ENCODE assay signal across 11 cellular contexts in the genomic region with DNA sequence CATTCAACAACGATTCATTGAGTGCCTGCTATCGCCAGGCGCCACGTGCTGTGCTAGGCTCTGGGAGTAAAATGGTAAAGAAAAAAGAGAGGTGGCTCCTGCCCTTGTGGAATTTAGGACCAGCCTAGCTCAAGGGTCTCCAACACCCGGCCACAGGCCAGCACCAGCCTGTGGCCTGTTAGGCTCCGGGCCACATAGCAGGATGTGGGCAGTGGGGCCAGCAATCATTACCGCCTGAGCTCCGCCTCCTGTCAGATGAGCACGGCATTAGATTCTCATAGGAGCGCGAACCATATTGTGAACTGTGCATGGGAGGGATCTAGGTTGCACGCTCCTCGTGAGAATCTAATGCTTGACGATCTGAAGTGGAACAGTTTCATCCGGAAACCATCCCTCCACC. TPM values are rescaled to one million over a fixed set of nuclear protein-coding genes. Genes with fewer than 3 reads are reported as not detected.
DNase-seq lines count a peak whose midpoint lies in the region; ATAC-seq, FAIRE-seq and TF ChIP-seq lines count a peak whose summit lies in the region.
"Had no signal": no experiment of that assay in that cellular context is flagged by ENCODE, and none has a peak within 500 bp of the region (broad histone marks: within the 10 kb centered on the region; RNA-seq: fewer than 3 reads in every experiment).

No MANE protein-coding gene starts in this region.

- CTCF ChIA-PET in Caco-2 (lab: Charles Lee) (interaction anchor here (0.6 to 2.9 kb wide), 4 partner anchors 10 to 76 kb away, joined by 3 to 31 read pairs (median 10); a partner anchor contains a TSS), K562 (lab: Yijun Ruan, JAX; ENCODE audit: low intra/inter-chr PET ratio) (no interaction called here)

- H3K79me2 ChIP-seq in K562 (ENCODE audit: control insufficient read depth, insufficient read depth, low read length): peaks cover 8% of the 10 kb centered on the region; the same call in 2 of the 3 replicates

- no peak for FAIRE-seq in K562 (lab: Jason Lieb, UNC)

- H3K9ac ChIP-seq in K562 (ENCODE audit: insufficient read depth in 1 of 2, low read depth in 2 of 2, low read length in 2 of 2): no peak overlapping the region

- H3K27me3 ChIP-seq in CD4-positive, CD25-positive, alpha-beta regulatory T cell (ENCODE audit: control insufficient read depth, insufficient read depth, low read length): no peaks in the 10 kb centered on the region
- no peaks in the 10 kb centered on the region for H3K27me3 ChIP-seq in Caco-2 (replicated peaks; ENCODE audit: control insufficient read depth, insufficient read depth, low read length)
- H3K27me3 ChIP-seq in K562 (ENCODE audit: control insufficient read depth in 2 of 2, insufficient read depth in 2 of 2, low read length in 2 of 2): no peaks in the 10 kb centered on the region

- H3K4me2 ChIP-seq in K562 (ENCODE audit: insufficient read depth, low read length): peak overlapping the region; percentile 96; the same call in 1 of the 2 replicates

- H2AFZ ChIP-seq in K562 (ENCODE audit: low read depth, low read length): peak overlapping the region; percentile 99

- BruUV-seq in Caco-2 (replicated peaks; lab: Mats Ljungman, UMichigan) (no TSS peak), K562 (replicated peaks; lab: Mats Ljungman, UMichigan) (no TSS peak)

- H3K27ac Mint-ChIP-seq in CD4-positive, CD25-positive, alpha-beta regulatory T cell: peak overlapping the region; percentile 96 to 100 (median 100)
- H3K27ac Mint-ChIP-seq in Caco-2 (ENCODE audit: unreplicated experiment) (peak overlapping the region; percentile 82), neural crest cell (ENCODE audit: unreplicated experiment) (no peak overlapping the region)

- H3K36me3 Mint-ChIP-seq in CD4-positive, CD25-positive, alpha-beta regulatory T cell: peaks cover 14% of the 10 kb centered on the region
- H3K36me3 Mint-ChIP-seq in Caco-2 (ENCODE audit: insufficient read depth, unreplicated experiment): peaks cover 39% of the 10 kb centered on the region
- peaks cover 7% of the 10 kb centered on the region for H3K36me3 Mint-ChIP-seq in neural crest cell (ENCODE audit: low read depth)

- H3K27ac ChIP-seq in CD4-positive, CD25-positive, alpha-beta regulatory T cell (ENCODE audit: insufficient read depth, low read length, poor library complexity, severe bottlenecking): peak overlapping the region; percentile 99
- no peak overlapping the region for H3K27ac ChIP-seq in K562 (ENCODE audit: extremely low read depth, low read depth, low read length)

- H3K27me3 Mint-ChIP-seq in CD4-positive, CD25-positive, alpha-beta regulatory T cell: peaks cover 19% of the 10 kb centered on the region
- H3K27me3 Mint-ChIP-seq in Caco-2 (ENCODE audit: insufficient read depth, unreplicated experiment) (peaks cover 3% of the 10 kb centered on the region), neural crest cell (ENCODE audit: low read depth) (peaks cover 10% of the 10 kb centered on the region)

- no peaks in the 10 kb centered on the region for H4K20me1 ChIP-seq in K562 (replicated peaks; ENCODE audit: control insufficient read depth, insufficient read depth, low read length)

- no peak overlapping the region for H3K4me3 ChIP-seq in CD4-positive, CD25-positive, alpha-beta regulatory T cell (ENCODE audit: low read depth, low read length)
- no peak overlapping the region for H3K4me3 ChIP-seq in Caco-2 (ENCODE audit: low read depth, low read length)
- H3K4me3 ChIP-seq in K562: no peak overlapping the region

- H3K4me3 Mint-ChIP-seq in CD4-positive, CD25-positive, alpha-beta regulatory T cell: peak overlapping the region; percentile 91 to 98 (median 96)
- H3K4me3 Mint-ChIP-seq in Caco-2 (ENCODE audit: unreplicated experiment): peak overlapping the region; percentile 76
- H3K4me3 Mint-ChIP-seq in neural crest cell: peak overlapping the region; percentile 88

- H3K4me1 ChIP-seq in CD4-positive, CD25-positive, alpha-beta regulatory T cell (ENCODE audit: control insufficient read depth, insufficient read depth, low read length, poor library complexity, severe bottlenecking): peaks cover 45% of the 10 kb centered on the region
- peaks cover 10% of the 10 kb centered on the region; the same call in 1 of the 2 replicates for H3K4me1 ChIP-seq in Caco-2
- H3K4me1 ChIP-seq in K562 (replicated peaks in 1 of 2; ENCODE audit: control insufficient read depth in 2 of 2, insufficient read depth in 2 of 2, low read length in 2 of 2): peaks cover 11 to 21% of the 10 kb centered on the region in 2 experiments; a peak in 4 of 5 replicates

- no peak for TF ChIP-seq CTCF in Caco-2 (IDR thresholded peaks at IDR 0.05; ENCODE audit: insufficient read depth in 1 of 2, low read depth in 1 of 2, low read length in 1 of 2, severe bottlenecking in 1 of 2, unreplicated experiment in 1 of 2)
- TF ChIP-seq CTCF in K562 (IDR thresholded peaks at IDR 0.05 in 2 of 3, conservative IDR thresholded peaks at IDR 0.05 in 1 of 3; ENCODE audit: insufficient read depth in 2 of 3, low read depth in 1 of 3, low read length in 3 of 3): no peak
- TF ChIP-seq CTCF in neural crest cell (conservative IDR thresholded peaks at IDR 0.05): no peak

- TF ChIP-seq POLR2A in K562 (conservative IDR thresholded peaks at IDR 0.05): no peak

- intact Hi-C loops in Caco-2 (cut with micrococcal nuclease; ENCODE audit: unreplicated experiment) (loop anchor here (5.0 kb wide), 1 partner anchor 36 kb away; no protein-coding TSS in a partner anchor), K562 (cut with micrococcal nuclease) (loop anchor here (2.0 to 5.0 kb wide), 3 partner anchors 41 to 76 kb away; a partner anchor contains a TSS)

- peaks cover 17 to 78% (median 59%) of the 10 kb centered on the region in 4 donors for H3K4me1 Mint-ChIP-seq in CD4-positive, CD25-positive, alpha-beta regulatory T cell
- peaks cover 8% of the 10 kb centered on the region for H3K4me1 Mint-ChIP-seq in Caco-2 (ENCODE audit: low read depth, unreplicated experiment)
- peaks cover 37% of the 10 kb centered on the region for H3K4me1 Mint-ChIP-seq in neural crest cell

- TF ChIP-seq EP300 in K562 (IDR thresholded peaks at IDR 0.05; ENCODE audit: low read length): no peak

- in situ Hi-C loops in K562 (cut with MboI): no loop called here

- 68% methylated on average over 10 of the region's 15 CpGs for WGBS in K562 (ENCODE audit: insufficient coverage, low coverage, missing lambda C conversion rate)

- no peak for TF ChIP-seq RAD21 in K562 (CRISPR knock-in tag; conservative IDR thresholded peaks at IDR 0.05 in 1 of 2, IDR thresholded peaks at IDR 0.05 in 1 of 2)

- no peaks in the 10 kb centered on the region for H3K9me3 ChIP-seq in CD4-positive, CD25-positive, alpha-beta regulatory T cell (ENCODE audit: control insufficient read depth in 2 of 2, low read length in 2 of 2)
- no peaks in the 10 kb centered on the region for H3K9me3 ChIP-seq in Caco-2
- H3K9me3 ChIP-seq in K562 (replicated peaks; ENCODE audit: control insufficient read depth, insufficient read depth, low read depth, low read length): no peaks in the 10 kb centered on the region

- no peak for DNase-seq in CD4-positive, CD25-positive, alpha-beta regulatory T cell
- DNase-seq in Caco-2 (no peak), K562 (ENCODE audit: extremely low read depth in 1 of 4, low spot score in 3 of 4) (no peak), neural crest cell (ENCODE audit: low read depth, low spot score) (no peak), AML-193 (lab: John Stamatoyannopoulos, UW) (no peak), HK-2 (ENCODE audit: unreplicated experiment) (no peak)
- DNase-seq: activated gamma-delta T cell treated with Interleukin-2 at 50 U/mL for 16 hours, cortex of kidney, NCI-H446 had no signal

- peaks cover 11% of the 10 kb centered on the region for H3K36me3 ChIP-seq in CD4-positive, CD25-positive, alpha-beta regulatory T cell (ENCODE audit: control insufficient read depth, insufficient read depth, low read length)
- H3K36me3 ChIP-seq in Caco-2 (ENCODE audit: control insufficient read depth, insufficient read depth, low read length) (no peaks in the 10 kb centered on the region), K562 (ENCODE audit: control insufficient read depth, insufficient read depth, low read length) (peaks cover 15% of the 10 kb centered on the region; the same call in 1 of the 3 replicates)

- POLR2A ChIA-PET in Caco-2 (lab: Charles Lee): interaction anchor here (1.6 to 2.3 kb wide), 5 partner anchors 10 to 92 kb away, joined by 8 to 35 read pairs (median 31); a partner anchor contains a TSS
- POLR2A ChIA-PET in K562 (lab: Yijun Ruan, JAX): interaction anchor here (0.9 to 2.6 kb wide), 5 partner anchors 9 to 133 kb away, joined by 3 to 14 read pairs (median 3); no protein-coding TSS in a partner anchor

- peaks cover 0 to 3% (median 0%) of the 10 kb centered on the region in 7 donors for H3K9me3 Mint-ChIP-seq in CD4-positive, CD25-positive, alpha-beta regulatory T cell
- H3K9me3 Mint-ChIP-seq in Caco-2 (ENCODE audit: unreplicated experiment): no peaks in the 10 kb centered on the region
- H3K9me3 Mint-ChIP-seq in neural crest cell: peaks cover 3% of the 10 kb centered on the region

- no peaks in the 10 kb centered on the region for H3K9me1 ChIP-seq in K562 (ENCODE audit: control insufficient read depth, insufficient read depth, low read length)

- ATAC-seq in CD4-positive, CD25-positive, alpha-beta regulatory T cell (ENCODE audit: low read depth in 2 of 2): no peak
- ATAC-seq in K562 (no peak), GM18517 (IDR thresholded peaks at IDR 0.05; ENCODE audit: unreplicated experiment) (no peak)

RNA-seq across cellular contexts. Expression of a gene that starts 1.5 kb away (rescaled TPM):
- total RNA-seq in CD4-positive, CD25-positive, alpha-beta regulatory T cell: 6,542 TPM
- not detected for polyA plus RNA-seq in CD4-positive, CD25-positive, alpha-beta regulatory T cell
- total RNA-seq in Caco-2 (2022): 10,161 and 10,726 TPM in 2 replicates
- total RNA-seq in K562 (2011; cell fraction: chromatin; rRNA removed; ENCODE audit: low replicate concordance): 2,409 and 13,688 TPM in 2 replicates
- 206,583 and 250,153 TPM in 2 replicates for total RNA-seq in K562 (2011; cell fraction: nucleolus; rRNA removed)
- total RNA-seq in K562 (2011; cell fraction: nucleoplasm; rRNA removed): 28,297 and 120,670 TPM in 2 replicates
- 32,097 and 89,974 TPM in 2 replicates for total RNA-seq in K562 (2014; rRNA removed)
- 175 and 799 TPM in 2 replicates for total RNA-seq in K562 (2014; rRNA removed; fragmentation: Illumina TruSeq; extraction: Trizol)
- total RNA-seq in K562 (2015; rRNA removed; fragmentation: Illumina TruSeq; extraction: Trizol): 29,003 and 31,020 TPM in 2 replicates
- 25,789 and 26,070 TPM in 2 replicates for total RNA-seq in K562 (2021)
- 30.6 and 75.7 TPM in 2 replicates for polyA plus RNA-seq in K562 (2011; rRNA removed)
- 259 and 413 TPM in 2 replicates for polyA plus RNA-seq in K562 (2011; cell fraction: cytosol; rRNA removed)
- 1,135 and 1,314 TPM in 2 replicates for polyA plus RNA-seq in K562 (2011; cell fraction: nucleus; rRNA removed)
- polyA plus RNA-seq in K562 (2012): 26.0 and 33.8 TPM in 2 replicates
- polyA plus RNA-seq in K562 (2014; fragmentation: Illumina TruSeq; extraction: Trizol): not detected in 2 replicates
- polyA plus RNA-seq in K562 (2014; fragmentation: Nextera tagmentation; extraction: Ambion mirVana): not detected
- 968 and 2,315 TPM in 2 replicates for polyA plus RNA-seq in K562 (2014; rRNA removed)
- 12,492 and 15,730 TPM in 2 replicates for polyA minus RNA-seq in K562 (2011; rRNA and poly(A)+ RNA removed)
- 24,287 and 37,114 TPM in 2 replicates for polyA minus RNA-seq in K562 (2011; cell fraction: cytosol; rRNA and poly(A)+ RNA removed)
- polyA minus RNA-seq in K562 (2011; cell fraction: nucleus; rRNA and poly(A)+ RNA removed): 96,449 and 361,724 TPM in 2 replicates
- 14,026 and 17,379 TPM in 2 replicates for total RNA-seq in neural crest cell

RNA-seq across cellular contexts. Expression of a gene that starts 1.8 kb away (rescaled TPM):
- 31.2 TPM for total RNA-seq in CD4-positive, CD25-positive, alpha-beta regulatory T cell
- polyA plus RNA-seq in CD4-positive, CD25-positive, alpha-beta regulatory T cell: 10 to 100 TPM; 65.8 to 83.2 (median 71.7) TPM
- 11.8 and 12.1 TPM in 2 replicates for total RNA-seq in Caco-2 (2022)
- total RNA-seq in K562 (2011; cell fraction: chromatin; rRNA removed; ENCODE audit: low replicate concordance): 5.7 and 12.2 TPM in 2 replicates
- 13.5 and 13.7 TPM in 2 replicates for total RNA-seq in K562 (2011; cell fraction: nucleolus; rRNA removed)
- total RNA-seq in K562 (2011; cell fraction: nucleoplasm; rRNA removed): 9.7 and 11.8 TPM in 2 replicates
- 8.1 and 10.8 TPM in 2 replicates for total RNA-seq in K562 (2014; rRNA removed)
- total RNA-seq in K562 (2014; rRNA removed; fragmentation: Illumina TruSeq; extraction: Trizol): 3.5 and 4.2 TPM in 2 replicates
- total RNA-seq in K562 (2015; rRNA removed; fragmentation: Illumina TruSeq; extraction: Trizol): 6.0 and 6.1 TPM in 2 replicates
- 7.0 and 9.7 TPM in 2 replicates for total RNA-seq in K562 (2021)
- 6.6 and 7.7 TPM in 2 replicates for polyA plus RNA-seq in K562 (2011; rRNA removed)
- polyA plus RNA-seq in K562 (2011; cell fraction: cytosol; rRNA removed): 7.4 and 13.4 TPM in 2 replicates
- polyA plus RNA-seq in K562 (2011; cell fraction: nucleus; rRNA removed): 9.8 and 11.3 TPM in 2 replicates
- 6.8 and 9.9 TPM in 2 replicates for polyA plus RNA-seq in K562 (2012)
- 4.7 and 5.1 TPM in 2 replicates for polyA plus RNA-seq in K562 (2014; fragmentation: Illumina TruSeq; extraction: Trizol)
- polyA plus RNA-seq in K562 (2014; fragmentation: Nextera tagmentation; extraction: Ambion mirVana): under 1 TPM in 1 of 2 experiments, not detected in 1; 0.35 TPM
- polyA plus RNA-seq in K562 (2014; rRNA removed): 9.9 and 11.3 TPM in 2 replicates
- polyA minus RNA-seq in K562 (2011; rRNA and poly(A)+ RNA removed): 2.0 and 3.0 TPM in 2 replicates
- polyA minus RNA-seq in K562 (2011; cell fraction: cytosol; rRNA and poly(A)+ RNA removed): 2.2 and 4.6 TPM in 2 replicates
- polyA minus RNA-seq in K562 (2011; cell fraction: nucleus; rRNA and poly(A)+ RNA removed): 4.2 and 5.2 TPM in 2 replicates
- total RNA-seq in neural crest cell: 15.4 and 17.2 TPM in 2 replicates

RNA-seq across cellular contexts. Expression of a gene that starts 5.6 kb away (rescaled TPM):
- 76.9 TPM for total RNA-seq in CD4-positive, CD25-positive, alpha-beta regulatory T cell
- polyA plus RNA-seq in CD4-positive, CD25-positive, alpha-beta regulatory T cell: 100 to 1,000 TPM; 239 to 346 (median 308) TPM
- not detected in 2 replicates for total RNA-seq in Caco-2 (2022)
- not detected in 2 replicates for total RNA-seq in K562 (2011; cell fraction: chromatin; rRNA removed; ENCODE audit: low replicate concordance)
- not detected in 2 replicates for total RNA-seq in K562 (2011; cell fraction: nucleolus; rRNA removed)
- not detected in 2 replicates for total RNA-seq in K562 (2011; cell fraction: nucleoplasm; rRNA removed)
- not detected in 2 replicates for total RNA-seq in K562 (2014; rRNA removed)
- not detected in 2 replicates for total RNA-seq in K562 (2014; rRNA removed; fragmentation: Illumina TruSeq; extraction: Trizol)
- not detected in 2 replicates for total RNA-seq in K562 (2015; rRNA removed; fragmentation: Illumina TruSeq; extraction: Trizol)
- total RNA-seq in K562 (2021): 0.16 TPM in 1 of 2 replicates, not detected in the other
- not detected in 2 replicates for polyA plus RNA-seq in K562 (2011; rRNA removed)
- polyA plus RNA-seq in K562 (2011; cell fraction: cytosol; rRNA removed): not detected in 2 replicates
- polyA plus RNA-seq in K562 (2011; cell fraction: nucleus; rRNA removed): 0.14 TPM in 1 of 2 replicates, not detected in the other
- polyA plus RNA-seq in K562 (2012): 0.11 TPM in 1 of 2 replicates, not detected in the other
- polyA plus RNA-seq in K562 (2014; fragmentation: Illumina TruSeq; extraction: Trizol): not detected in 2 replicates
- polyA plus RNA-seq in K562 (2014; fragmentation: Nextera tagmentation; extraction: Ambion mirVana): not detected
- polyA plus RNA-seq in K562 (2014; rRNA removed): 0.13 TPM in 1 of 2 replicates, not detected in the other
- not detected in 2 replicates for polyA minus RNA-seq in K562 (2011; rRNA and poly(A)+ RNA removed)
- not detected in 2 replicates for polyA minus RNA-seq in K562 (2011; cell fraction: cytosol; rRNA and poly(A)+ RNA removed)
- polyA minus RNA-seq in K562 (2011; cell fraction: nucleus; rRNA and poly(A)+ RNA removed): not detected in 2 replicates
- total RNA-seq in neural crest cell: 0.33 TPM in 1 of 2 replicates, not detected in the other
- total RNA-seq: fibroblast of villous mesenchyme had no signal

RNA-seq across cellular contexts. Expression of a gene that starts 8.7 kb away (rescaled TPM):
- 0.84 TPM for total RNA-seq in CD4-positive, CD25-positive, alpha-beta regulatory T cell
- polyA plus RNA-seq in CD4-positive, CD25-positive, alpha-beta regulatory T cell: under 1 TPM; 0.36 to 0.66 (median 0.44) TPM
- total RNA-seq in Caco-2 (2022): 31.4 and 32.8 TPM in 2 replicates
- total RNA-seq in K562 (2011; cell fraction: chromatin; rRNA removed; ENCODE audit: low replicate concordance): 35.7 and 63.9 TPM in 2 replicates
- total RNA-seq in K562 (2011; cell fraction: nucleolus; rRNA removed): 41.4 and 45.8 TPM in 2 replicates
- 37.0 and 37.6 TPM in 2 replicates for total RNA-seq in K562 (2011; cell fraction: nucleoplasm; rRNA removed)
- total RNA-seq in K562 (2014; rRNA removed): 7.6 and 7.7 TPM in 2 replicates
- total RNA-seq in K562 (2014; rRNA removed; fragmentation: Illumina TruSeq; extraction: Trizol): 10.0 and 12.0 TPM in 2 replicates
- 12.7 and 12.9 TPM in 2 replicates for total RNA-seq in K562 (2015; rRNA removed; fragmentation: Illumina TruSeq; extraction: Trizol)
- 15.1 and 16.1 TPM in 2 replicates for total RNA-seq in K562 (2021)
- 20.7 and 20.8 TPM in 2 replicates for polyA plus RNA-seq in K562 (2011; rRNA removed)
- polyA plus RNA-seq in K562 (2011; cell fraction: cytosol; rRNA removed): 16.1 and 21.4 TPM in 2 replicates
- 50.2 and 64.3 TPM in 2 replicates for polyA plus RNA-seq in K562 (2011; cell fraction: nucleus; rRNA removed)
- 9.6 and 15.8 TPM in 2 replicates for polyA plus RNA-seq in K562 (2012)
- 19.6 and 21.7 TPM in 2 replicates for polyA plus RNA-seq in K562 (2014; fragmentation: Illumina TruSeq; extraction: Trizol)
- polyA plus RNA-seq in K562 (2014; fragmentation: Nextera tagmentation; extraction: Ambion mirVana): 1 to 10 TPM; 2.8 to 5.5 TPM
- polyA plus RNA-seq in K562 (2014; rRNA removed): 17.2 and 21.7 TPM in 2 replicates
- polyA minus RNA-seq in K562 (2011; rRNA and poly(A)+ RNA removed): 11.9 and 12.1 TPM in 2 replicates
- 10.7 and 12.1 TPM in 2 replicates for polyA minus RNA-seq in K562 (2011; cell fraction: cytosol; rRNA and poly(A)+ RNA removed)
- 16.8 and 19.7 TPM in 2 replicates for polyA minus RNA-seq in K562 (2011; cell fraction: nucleus; rRNA and poly(A)+ RNA removed)
- total RNA-seq in neural crest cell: 27.2 and 28.0 TPM in 2 replicates

RNA-seq across cellular contexts. Expression of a gene that starts 17.4 kb away (rescaled TPM):
- total RNA-seq in CD4-positive, CD25-positive, alpha-beta regulatory T cell: not detected
- polyA plus RNA-seq in CD4-positive, CD25-positive, alpha-beta regulatory T cell: under 1 TPM in 1 of 4 donors, not detected in 3; 0.48 TPM
- total RNA-seq in Caco-2 (2022) (not detected in 2 replicates), K562 (2014; rRNA removed) (0.36 and 0.45 TPM in 2 replicates), K562 (2014; rRNA removed; fragmentation: Illumina TruSeq; extraction: Trizol) (not detected in 2 replicates), K562 (2015; rRNA removed; fragmentation: Illumina TruSeq; extraction: Trizol) (not detected in 2 replicates), K562 (2021) (0.63 and 0.73 TPM in 2 replicates), neural crest cell (0.45 and 0.63 TPM in 2 replicates)
- total RNA-seq in K562 (2011; cell fraction: chromatin; rRNA removed; ENCODE audit: low replicate concordance): 3.0 and 11.1 TPM in 2 replicates
- total RNA-seq in K562 (2011; cell fraction: nucleolus; rRNA removed): 11.6 and 14.5 TPM in 2 replicates
- 8.3 and 12.4 TPM in 2 replicates for total RNA-seq in K562 (2011; cell fraction: nucleoplasm; rRNA removed)
- polyA plus RNA-seq in K562 (2011; rRNA removed) (10.6 and 13.0 TPM in 2 replicates), K562 (2014; fragmentation: Illumina TruSeq; extraction: Trizol) (0.15 and 0.24 TPM in 2 replicates), K562 (2014; fragmentation: Nextera tagmentation; extraction: Ambion mirVana) (not detected), K562 (2014; rRNA removed) (0.60 TPM in 1 of 2 replicates, not detected in the other)
- 9.3 and 13.2 TPM in 2 replicates for polyA plus RNA-seq in K562 (2011; cell fraction: cytosol; rRNA removed)
- polyA plus RNA-seq in K562 (2011; cell fraction: nucleus; rRNA removed): 9.5 and 15.2 TPM in 2 replicates
- 2.4 and 2.7 TPM in 2 replicates for polyA plus RNA-seq in K562 (2012)
- polyA minus RNA-seq in K562 (2011; rRNA and poly(A)+ RNA removed): 1.4 and 1.5 TPM in 2 replicates
- polyA minus RNA-seq in K562 (2011; cell fraction: cytosol; rRNA and poly(A)+ RNA removed): 3.1 and 4.2 TPM in 2 replicates
- polyA minus RNA-seq in K562 (2011; cell fraction: nucleus; rRNA and poly(A)+ RNA removed): 0.78 and 1.2 TPM in 2 replicates
- total RNA-seq: fibroblast of villous mesenchyme had no signal

Comparison
In these comparisons a context has a peak if more than half of its experiments do, and no peak if none do; other contexts are left out.
1. RNA of a gene that starts 5.6 kb away (total RNA-seq): 76.9 TPM in CD4-positive, CD25-positive, alpha-beta regulatory T cell (single experiment); 0.33 TPM in neural crest cell, 0.16 TPM in K562 and not detected in Caco-2; every median in the first group is over 10 times any median in the second.
2. Peak in every context shown above with its lines, with median percentiles within 50 percentile points of each other: H3K4me3 Mint-ChIP-seq.